In genomic region chr19:4052993-4053422, GRCh38 we compare ENCODE assay signal across 9 cellular contexts. TPM values are rescaled to one million over a fixed set of nuclear protein-coding genes. Genes with fewer than 3 reads are reported as not detected.
A peak's percentile ranks its signal among the peaks of the same experiment; 100 is the strongest.
DNase-seq lines count a peak whose midpoint lies in the region; ATAC-seq and TF ChIP-seq lines count a peak whose summit lies in the region.
"Had no signal": no experiment of that assay in that cellular context is flagged by ENCODE, and none has a peak within 500 bp of the region (broad histone marks: within the 10 kb centered on the region; RNA-seq: fewer than 3 reads in every experiment).

No MANE protein-coding gene starts in this region.

- H3K36me3 Mint-ChIP-seq in activated naive CD8-positive, alpha-beta T cell treated with anti-CD3 and anti-CD28 coated beads for 36 hours, result peaks cover 41% of the 10 kb centered on the region

- H3K9me3 ChIP-seq in stomach, result no peaks in the 10 kb centered on the region

- TF ChIP-seq POLR2A in stomach (IDR thresholded peaks at IDR 0.05), result no peak

- H3K4me1 Mint-ChIP-seq in activated naive CD8-positive, alpha-beta T cell treated with anti-CD3 and anti-CD28 coated beads for 36 hours, result peaks cover 25% of the 10 kb centered on the region

- DNase-seq in HT-29 (ENCODE audit: low spot score) (peak; percentile 66), left lobe of liver (ENCODE audit: low spot score) (peak; percentile 65), stomach (no peak), mesenteric fat pad (ENCODE audit: low spot score) (no peak), NCI-H1105 (lab: John Stamatoyannopoulos, UW) (no peak), nucleus accumbens (lab: John Stamatoyannopoulos, UW) (no peak)
- DNase-seq in activated naive CD8-positive, alpha-beta T cell treated with anti-CD3 and anti-CD28 coated beads for 36 hours, result no peak
- DNase-seq: NCI-H1092 treated with DMSO at 0.1 percent for 48 hours, T-helper 9 cell had no signal

- ATAC-seq in left lobe of liver, result peak; percentile 1

- intact Hi-C loops in stomach (cut with DNase I; ENCODE audit: low total_unique reads), result loop anchor here (10.0 kb wide), 1 partner anchor 48 kb away; the partner anchor contains the start of gene PIAS4

- H3K4me1 ChIP-seq in stomach, result peaks cover 41 to 92% (median 73%) of the 10 kb centered on the region in 4 donors

- peak overlapping the region in 2 of 4 donors; percentile 13 to 37 for H3K4me3 ChIP-seq in stomach

- no peak for TF ChIP-seq CTCF in stomach (IDR thresholded peaks at IDR 0.05)

- H3K27me3 Mint-ChIP-seq in activated naive CD8-positive, alpha-beta T cell treated with anti-CD3 and anti-CD28 coated beads for 36 hours, result no peaks in the 10 kb centered on the region

- WGBS in stomach, 5 donors, result 14 to 33% (median 20%) methylated on average over 13 of the region's 13 CpGs

- peaks cover 32 to 88% (median 81%) of the 10 kb centered on the region in 4 donors for H3K36me3 ChIP-seq in stomach

- TF ChIP-seq EP300 in stomach (IDR thresholded peaks at IDR 0.05), result no peak

- H3K27me3 ChIP-seq in stomach, result no peaks in the 10 kb centered on the region

- peak overlapping the region; percentile 10 for H3K4me3 Mint-ChIP-seq in activated naive CD8-positive, alpha-beta T cell treated with anti-CD3 and anti-CD28 coated beads for 36 hours

- peaks cover 2% of the 10 kb centered on the region for H3K9me3 Mint-ChIP-seq in activated naive CD8-positive, alpha-beta T cell treated with anti-CD3 and anti-CD28 coated beads for 36 hours

- peak overlapping the region; percentile 52 for H3K27ac Mint-ChIP-seq in activated naive CD8-positive, alpha-beta T cell treated with anti-CD3 and anti-CD28 coated beads for 36 hours

- H3K27ac ChIP-seq in stomach, result peak overlapping the region; percentile 69 to 86 (median 82)

RNA-seq across cellular contexts. Expression of gene ZBTB7A, which starts 13.7 kb away (rescaled TPM):
- total RNA-seq in HT-29 (2014; rRNA removed; shearing (Covaris generic)), result 67.4 and 72.7 TPM in 2 replicates
- total RNA-seq in activated naive CD8-positive, alpha-beta T cell treated with anti-CD3 and anti-CD28 coated beads for 36 hours, result 10 to 100 TPM; 34.9 to 35.9 TPM
- 33.3 TPM for total RNA-seq in left lobe of liver
- total RNA-seq in stomach, result 100 to 1,000 TPM in 2 of 5 donors, 10 to 100 TPM in 3; 11.2 to 274 (median 66.8) TPM
- 10 to 100 TPM in 2 of 3 donors, 1 to 10 TPM in 1; 8.0 to 14.4 (median 12.0) TPM for polyA plus RNA-seq in stomach
- 51.2 TPM for total RNA-seq in mesenteric fat pad

RNA-seq across cellular contexts. Expression of gene PIAS4, which starts 45.5 kb away (rescaled TPM):
- 40.6 and 40.8 TPM in 2 replicates for total RNA-seq in HT-29 (2014; rRNA removed; shearing (Covaris generic))
- total RNA-seq in activated naive CD8-positive, alpha-beta T cell treated with anti-CD3 and anti-CD28 coated beads for 36 hours, result 10 to 100 TPM; 24.0 to 26.3 TPM
- 13.6 TPM for total RNA-seq in left lobe of liver
- 10 to 100 TPM in 4 of 5 donors, 1 to 10 TPM in 1; 9.3 to 93.6 (median 37.5) TPM for total RNA-seq in stomach
- polyA plus RNA-seq in stomach, result 10 to 100 TPM in 1 of 3 donors, 1 to 10 TPM in 2; 6.6 to 14.8 (median 9.3) TPM
- total RNA-seq in mesenteric fat pad, result 17.9 TPM

Comparison
In these comparisons a context has a peak if more than half of its experiments do, and no peak if none do; other contexts are left out.
1. DNase-seq: peak in HT-29 (single experiment) and left lobe of liver (single experiment); none in activated naive CD8-positive, alpha-beta T cell treated with anti-CD3 and anti-CD28 coated beads for 36 hours (single experiment), stomach (single experiment), mesenteric fat pad (single experiment), NCI-H1105 (single experiment) and nucleus accumbens (0 of 56).